In the genomic region with DNA sequence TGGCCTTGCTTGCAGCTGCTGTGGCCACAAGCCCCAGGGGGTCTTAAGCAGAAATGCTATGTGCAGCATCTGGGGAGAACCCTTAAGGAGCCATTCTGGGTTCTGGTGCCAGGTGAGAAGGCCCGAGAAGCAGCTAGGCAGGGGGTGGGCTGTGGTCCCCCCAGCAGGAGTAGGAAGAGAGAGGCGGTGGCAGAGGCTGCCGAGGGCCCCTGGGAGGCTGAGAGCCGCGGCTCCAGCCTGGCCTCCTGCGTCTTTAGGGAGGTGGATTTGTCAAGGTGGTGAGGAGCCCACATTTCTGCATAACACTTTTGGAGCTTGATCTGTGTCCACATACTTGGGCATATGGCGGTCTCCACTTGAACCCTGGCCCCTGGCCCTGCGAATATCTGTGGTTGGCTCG, we compare ENCODE assay signal across 17 cellular contexts.
DNase-seq lines count a peak whose midpoint lies in the region; ATAC-seq and TF ChIP-seq lines count a peak whose summit lies in the region.
"Had no signal": no experiment of that assay in that cellular context is flagged by ENCODE, and none has a peak within 500 bp of the region (broad histone marks: within the 10 kb centered on the region; RNA-seq: fewer than 3 reads in every experiment).

No MANE protein-coding gene starts in this region.

- H3K27ac Mint-ChIP-seq in CD14-positive monocyte, result no peak overlapping the region
- H3K27ac Mint-ChIP-seq: B cell, IgD-negative memory B cell had no signal

- intact Hi-C loops in Right ventricle myocardium inferior (cut with DNase I), result no loop called here
- intact Hi-C loops in cardiac septum (cut with DNase I), result no loop called here
- intact Hi-C loops in CD14-positive monocyte (cut with micrococcal nuclease), result no loop called here
- intact Hi-C loops in posterior vena cava (cut with DNase I), result loop anchor here in 1 of 2 donors (10.0 kb wide), 1 partner anchor 940 kb away; no protein-coding TSS in a partner anchor
- intact Hi-C loops in mucosa of descending colon (cut with DNase I, micrococcal nuclease), result no loop called here

- no peaks in the 10 kb centered on the region for H3K9me3 ChIP-seq in BLaER1
- H3K9me3 ChIP-seq in mucosa of descending colon, result no peaks in the 10 kb centered on the region
- H3K9me3 ChIP-seq: HAP-1 had no signal

- H3K4me2 ChIP-seq in BLaER1, result peak overlapping the region; percentile 67

- TF ChIP-seq CTCF in CD14-positive monocyte (IDR thresholded peaks at IDR 0.05) (no peak), mucosa of descending colon (IDR thresholded peaks at IDR 0.05) (no peak)

- H3K9me3 Mint-ChIP-seq in CD14-positive monocyte, result peaks cover 0 to 5% (median 0%) of the 10 kb centered on the region in 7 donors

- no peaks in the 10 kb centered on the region for H4K20me1 ChIP-seq in BLaER1

- no peak overlapping the region for H3K9ac ChIP-seq in BLaER1
- H3K9ac ChIP-seq: GM23248 had no signal

- no peaks in the 10 kb centered on the region for H3K27me3 ChIP-seq in BLaER1

- peaks cover 0 to 4% (median 0%) of the 10 kb centered on the region in 3 donors for H3K27me3 Mint-ChIP-seq in CD14-positive monocyte (ENCODE audit: low read depth in 3 of 3)
- H3K27me3 Mint-ChIP-seq: CD4-positive, alpha-beta memory T cell; IgD-negative memory B cell had no signal

- no peaks in the 10 kb centered on the region for H3K4me1 Mint-ChIP-seq in CD14-positive monocyte
- H3K4me1 Mint-ChIP-seq: B cell; CD4-positive, alpha-beta memory T cell had no signal

- no peak overlapping the region; the same call in 1 of the 2 replicates for H3K27ac ChIP-seq in BLaER1
- H3K27ac ChIP-seq: C4-2B, GM23248 had no signal

- H3K4me3 ChIP-seq in BLaER1 (no peak overlapping the region; the same call in 1 of the 2 replicates), mucosa of descending colon (no peak overlapping the region)
- H3K4me3 ChIP-seq: GM23248, HAP-1 had no signal

- H3K36me3 ChIP-seq in BLaER1 (no peaks in the 10 kb centered on the region), mucosa of descending colon (ENCODE audit: low read depth) (no peaks in the 10 kb centered on the region)
- H3K36me3 ChIP-seq: HAP-1 had no signal

- H3K4me3 Mint-ChIP-seq in CD14-positive monocyte, result no peak overlapping the region
- H3K4me3 Mint-ChIP-seq: B cell; CD4-positive, alpha-beta memory T cell; IgD-negative memory B cell had no signal

- peaks cover 6 to 8% of the 10 kb centered on the region in 2 donors for H3K36me3 Mint-ChIP-seq in CD14-positive monocyte
- H3K36me3 Mint-ChIP-seq: IgD-negative memory B cell had no signal

- peaks cover 30% of the 10 kb centered on the region for H3K4me1 ChIP-seq in BLaER1
- H3K4me1 ChIP-seq in mucosa of descending colon (ENCODE audit: low read depth), result no peaks in the 10 kb centered on the region
- H3K4me1 ChIP-seq: HAP-1 had no signal

- DNase-seq in Right ventricle myocardium inferior (ENCODE audit: missing footprints) (peak; percentile 26), cardiac septum (ENCODE audit: low spot score) (no peak), CD14-positive monocyte (ENCODE audit: low spot score) (peak; percentile 15), posterior vena cava (ENCODE audit: low spot score) (peak; percentile 58), mucosa of descending colon (no peak)
- no peak for DNase-seq in stimulated activated CD4-positive, alpha-beta T cell treated with anti-CD3 and anti-CD28 coated beads, Interleukin-12 subunit alpha, Interleukin-12 subunit beta, amount 100 ng/mL, for 4 hours
- DNase-seq: CD4-positive, alpha-beta memory T cell; DMS153; DMS79; GDM1; GM23248 had no signal

- ATAC-seq in Right ventricle myocardium inferior, result no peak
- no peak for ATAC-seq in mucosa of descending colon
- ATAC-seq: HepG2 had no signal

Comparison
In these comparisons a context has a peak if more than half of its experiments do, and no peak if none do; other contexts are left out.
1. DNase-seq: peak in Right ventricle myocardium inferior (single experiment), CD14-positive monocyte (single experiment) and posterior vena cava (single experiment); none in cardiac septum (single experiment), mucosa of descending colon (0 of 3) and stimulated activated CD4-positive, alpha-beta T cell treated with anti-CD3 and anti-CD28 coated beads, Interleukin-12 subunit alpha, Interleukin-12 subunit beta, amount 100 ng/mL, for 4 hours (single experiment).